Comparison of ENCODE assay signal across 13 cellular contexts in the genomic region with DNA sequence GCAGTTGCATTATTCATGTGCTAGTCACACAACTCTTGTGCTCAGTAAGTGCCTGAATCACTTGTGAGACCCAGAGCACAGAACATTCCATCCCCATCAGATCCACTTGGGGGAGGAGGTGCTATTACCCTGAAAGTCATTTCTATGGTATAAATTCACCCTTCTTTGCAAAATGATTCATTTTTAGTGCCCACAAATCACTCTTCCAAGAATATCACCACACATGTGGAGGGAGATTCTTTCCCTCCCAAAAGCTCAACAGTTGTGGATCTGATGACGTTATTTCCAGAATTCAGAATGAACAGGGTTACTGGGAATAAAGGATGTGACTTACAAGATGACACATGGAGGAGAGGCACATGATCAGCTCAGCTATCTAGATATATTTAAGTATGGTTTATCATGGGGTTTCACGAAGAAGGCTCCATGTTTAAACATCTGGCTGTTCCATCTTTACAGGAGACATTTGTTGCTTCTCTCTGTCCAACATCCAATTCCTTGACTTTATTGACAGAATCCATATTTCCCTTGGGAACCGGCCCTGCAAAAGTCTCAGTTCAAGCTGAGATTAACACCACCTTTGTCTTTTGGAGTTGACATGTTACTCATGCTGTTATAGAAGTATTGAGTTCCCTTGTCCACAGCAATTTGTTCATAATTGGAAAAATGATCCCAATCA.
DNase-seq lines count a peak whose midpoint lies in the region; ATAC-seq and TF ChIP-seq lines count a peak whose summit lies in the region.
"Had no signal": no experiment of that assay in that cellular context is flagged by ENCODE, and none has a peak within 500 bp of the region (broad histone marks: within the 10 kb centered on the region; RNA-seq: fewer than 3 reads in every experiment).

No MANE protein-coding gene starts in this region.

- H2BK20ac ChIP-seq in IMR-90 (ENCODE audit: low read depth, low read length): no peak overlapping the region

- H3K4me2 ChIP-seq in IMR-90 (ENCODE audit: low read depth, low read length) (no peak overlapping the region), mesenchymal stem cell (ENCODE audit: low read length, poor library complexity, severe bottlenecking) (no peak overlapping the region)

- in situ Hi-C loops in IMR-90 (cut with MboI; ENCODE audit: low sequenced_read_pairs) (no loop called here), astrocyte of the spinal cord (cut with HindIII; ENCODE audit: low sequenced_read_pairs) (no loop called here)

- no peak overlapping the region for H3K56ac ChIP-seq in IMR-90 (ENCODE audit: extremely low read depth, insufficient read depth, low read length)

- peak overlapping the region; percentile 62; the same call in 1 of the 3 replicates for H2BK15ac ChIP-seq in IMR-90 (ENCODE audit: low read depth, low read length)
- no peak overlapping the region for H2BK15ac ChIP-seq in mesenchymal stem cell (ENCODE audit: low read depth, poor library complexity, severe bottlenecking)

- no peak overlapping the region for H3K4me3 ChIP-seq in IMR-90 (ENCODE audit: insufficient read depth, low read depth, low read length)
- no peak overlapping the region for H3K4me3 ChIP-seq in astrocyte of the spinal cord (ENCODE audit: low read depth, low read length)
- H3K4me3 ChIP-seq in mesenchymal stem cell (ENCODE audit: insufficient read depth in 1 of 2, low read depth in 1 of 2, low read length in 2 of 2): no peak overlapping the region
- H3K4me3 ChIP-seq: left ventricle myocardium inferior had no signal

- POLR2A ChIA-PET in IMR-90 (lab: Charles Lee; ENCODE audit: unreplicated experiment): interaction anchor here (0.8 kb wide), 1 partner anchor 140 kb away, joined by 3 read pairs; no protein-coding TSS in a partner anchor

- H3K27me3 ChIP-seq in IMR-90 (ENCODE audit: control insufficient read depth, insufficient read depth, low read length) (no peaks in the 10 kb centered on the region), mesenchymal stem cell (ENCODE audit: control insufficient read depth in 1 of 2, insufficient read depth in 1 of 2, low read length in 2 of 2) (peaks cover 0 to 43% of the 10 kb centered on the region in 2 experiments)

- H4K20me1 ChIP-seq in IMR-90 (ENCODE audit: insufficient read depth, low read length): no peaks in the 10 kb centered on the region

- no peak for DNase-seq in activated CD4-positive, CD25-positive, alpha-beta regulatory T cell treated with anti-CD3 and anti-CD28 coated beads, Interleukin-2, amount 50 U/mL, for 72 hours
- DNase-seq in IMR-90 (peak; percentile 89), astrocyte of the spinal cord (ENCODE audit: low read depth, low spot score) (peak; percentile 83), mesenchymal stem cell (peak; percentile 67), globus pallidus (ENCODE audit: low spot score) (no peak)
- DNase-seq: 8988T; activated CD4-positive, alpha-beta T cell treated with anti-CD3 and anti-CD28 coated beads for 1 hour; left ventricle myocardium inferior; SIG-M5; stimulated activated CD4-positive, alpha-beta T cell treated with anti-CD3 and anti-CD28 coated beads, Interleukin-2, amount 100 ng/mL, for 24 hours had no signal

- H3K9me1 ChIP-seq in IMR-90 (ENCODE audit: insufficient read depth, low read length): peaks cover 4% of the 10 kb centered on the region

- H3K18ac ChIP-seq in IMR-90 (ENCODE audit: low read depth, low read length) (peak overlapping the region; percentile 31; the same call in 1 of the 2 replicates), mesenchymal stem cell (ENCODE audit: low read depth in 1 of 2, low read length in 2 of 2) (no peak overlapping the region)

- TF ChIP-seq RAD21 in IMR-90 (IDR thresholded peaks at IDR 0.05; ENCODE audit: low read length): no peak

- peak overlapping the region; percentile 67 for H2BK120ac ChIP-seq in IMR-90 (ENCODE audit: low read depth, low read length)
- no peak overlapping the region for H2BK120ac ChIP-seq in mesenchymal stem cell (ENCODE audit: low read depth, low read length)

- H2AK9ac ChIP-seq in IMR-90 (replicated peaks; ENCODE audit: low read depth, low read length, poor library complexity): no peak overlapping the region

- H3K36me3 ChIP-seq in IMR-90 (ENCODE audit: control insufficient read depth, insufficient read depth, low read length) (no peaks in the 10 kb centered on the region), mesenchymal stem cell (ENCODE audit: control insufficient read depth in 1 of 2, insufficient read depth in 2 of 2, low read depth in 1 of 2, low read length in 2 of 2) (no peaks in the 10 kb centered on the region)
- H3K36me3 ChIP-seq: left ventricle myocardium inferior had no signal

- dilution Hi-C loops in IMR-90 (cut with HindIII; ENCODE audit: low sequenced_read_pairs, unreplicated experiment): no loop called here

- H3K9ac ChIP-seq in IMR-90 (ENCODE audit: low read depth, low read length) (no peak overlapping the region), mesenchymal stem cell (ENCODE audit: low read length) (peak overlapping the region; percentile 74)

- no CpG with 5 or more reads among the region's 3 CpGs for WGBS in IMR-90 (ENCODE audit: extremely low coverage in 2 of 2, insufficient read length in 1 of 2), 2 experiments
- 81% methylated on average over 2 of the region's 3 CpGs for WGBS in mesenchymal stem cell

- TF ChIP-seq POLR2A in IMR-90 (IDR thresholded peaks at IDR 0.05; ENCODE audit: low read depth, low read length): no peak

- H2BK12ac ChIP-seq in mesenchymal stem cell (ENCODE audit: low read length in 2 of 2): no peak overlapping the region

- H4K8ac ChIP-seq in IMR-90 (ENCODE audit: low read depth in 2 of 2, low read length in 2 of 2): no peak overlapping the region
- H4K8ac ChIP-seq in mesenchymal stem cell (ENCODE audit: low read length): no peak overlapping the region

- H3K23ac ChIP-seq in IMR-90 (ENCODE audit: low read depth, low read length) (no peak overlapping the region), mesenchymal stem cell (ENCODE audit: low read length in 2 of 2) (no peak overlapping the region)

- H3K4me1 ChIP-seq in IMR-90 (ENCODE audit: control insufficient read depth, insufficient read depth, low read length) (no peaks in the 10 kb centered on the region), mesenchymal stem cell (ENCODE audit: control insufficient read depth, insufficient read depth, low read depth, low read length) (no peaks in the 10 kb centered on the region)
- H3K4me1 ChIP-seq: left ventricle myocardium inferior had no signal

- H3K4ac ChIP-seq in IMR-90 (ENCODE audit: low read depth, low read length) (no peak overlapping the region), mesenchymal stem cell (ENCODE audit: low read depth in 1 of 2, low read length in 2 of 2) (no peak overlapping the region)

- 0 out of 2 replicates have a peak overlapping the region, but pooled peaks have one; percentile 50 for H3K14ac ChIP-seq in IMR-90 (replicated peaks; ENCODE audit: low read depth, low read length)
- no peak overlapping the region for H3K14ac ChIP-seq in mesenchymal stem cell (ENCODE audit: low read length in 2 of 2)

- no peak for TF ChIP-seq CTCF in IMR-90 (conservative IDR thresholded peaks at IDR 0.05; ENCODE audit: low read depth, low read length)
- no peak for TF ChIP-seq CTCF in astrocyte of the spinal cord (IDR thresholded peaks at IDR 0.05; ENCODE audit: low read depth, low read length)

- H4K91ac ChIP-seq in IMR-90 (ENCODE audit: insufficient read depth, low read depth, low read length) (no peak overlapping the region), mesenchymal stem cell (ENCODE audit: low read length) (no peak overlapping the region)

- H2AK5ac ChIP-seq in IMR-90 (ENCODE audit: low read depth, low read length) (no peak overlapping the region), mesenchymal stem cell (ENCODE audit: low read length, severe bottlenecking) (no peak overlapping the region)

- H4K5ac ChIP-seq in IMR-90 (ENCODE audit: low read depth, low read length): no peak overlapping the region

- H2AFZ ChIP-seq in IMR-90 (replicated peaks; ENCODE audit: low read length, poor library complexity) (no peak overlapping the region), mesenchymal stem cell (ENCODE audit: low read depth, low read length) (no peak overlapping the region)

- no peaks in the 10 kb centered on the region for H3K79me1 ChIP-seq in IMR-90 (ENCODE audit: low read depth in 1 of 2, low read length in 2 of 2)
- H3K79me1 ChIP-seq in mesenchymal stem cell (replicated peaks; ENCODE audit: low read length, poor library complexity, severe bottlenecking): no peaks in the 10 kb centered on the region

- H3K9me3 ChIP-seq in IMR-90 (ENCODE audit: control insufficient read depth, insufficient read depth, low read length) (no peaks in the 10 kb centered on the region), mesenchymal stem cell (ENCODE audit: control insufficient read depth, low read length) (no peaks in the 10 kb centered on the region)
- H3K9me3 ChIP-seq: left ventricle myocardium inferior had no signal

- peak; percentile 90 for ATAC-seq in activated CD4-positive, CD25-positive, alpha-beta regulatory T cell treated with anti-CD3 and anti-CD28 coated beads, Interleukin-2, amount 50 U/mL, for 24 hours
- ATAC-seq in IMR-90 (ENCODE audit: low read depth): peak; percentile 66
- no peak for ATAC-seq in GM19463 (IDR thresholded peaks at IDR 0.05; ENCODE audit: unreplicated experiment)
- no peak for ATAC-seq in HG02642 (IDR thresholded peaks at IDR 0.05; ENCODE audit: poor library complexity, unreplicated experiment)

- no peak overlapping the region for H3K27ac ChIP-seq in IMR-90 (ENCODE audit: insufficient read depth, low read length)
- H3K27ac ChIP-seq in mesenchymal stem cell (ENCODE audit: low read length, poor library complexity, severe bottlenecking): no peak overlapping the region
- H3K27ac ChIP-seq: left ventricle myocardium inferior had no signal

- intact Hi-C loops in IMR-90 (cut with micrococcal nuclease): no loop called here

- BruUV-seq in IMR-90 (replicated peaks; lab: Mats Ljungman, UMichigan): no TSS peak

- H2BK5ac ChIP-seq in IMR-90 (ENCODE audit: low read depth, low read length, poor library complexity, severe bottlenecking): peak overlapping the region; percentile 67
- H2BK5ac ChIP-seq in mesenchymal stem cell (ENCODE audit: low read depth, low read length, poor library complexity, severe bottlenecking): no peak overlapping the region

- CTCF ChIA-PET in IMR-90 (lab: Yijun Ruan, JAX): no interaction called here

TF ChIP-seq in IMR-90, 13 proteins besides CTCF, POLR2A, EP300 and RAD21:
- no peak for TF ChIP-seq SMC3 (IDR thresholded peaks at IDR 0.05; ENCODE audit: low read depth, low read length)
- TF ChIP-seq, protein P1, sequence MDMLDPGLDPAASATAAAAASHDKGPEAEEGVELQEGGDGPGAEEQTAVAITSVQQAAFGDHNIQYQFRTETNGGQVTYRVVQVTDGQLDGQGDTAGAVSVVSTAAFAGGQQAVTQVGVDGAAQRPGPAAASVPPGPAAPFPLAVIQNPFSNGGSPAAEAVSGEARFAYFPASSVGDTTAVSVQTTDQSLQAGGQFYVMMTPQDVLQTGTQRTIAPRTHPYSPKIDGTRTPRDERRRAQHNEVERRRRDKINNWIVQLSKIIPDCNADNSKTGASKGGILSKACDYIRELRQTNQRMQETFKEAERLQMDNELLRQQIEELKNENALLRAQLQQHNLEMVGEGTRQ (IDR thresholded peaks at IDR 0.05; ENCODE audit: low read depth, low read length): peak; percentile 27; the same call in 1 of the 2 replicates

Comparison
In these comparisons a context has a peak if more than half of its experiments do, and no peak if none do; other contexts are left out.
1. ATAC-seq: peak in activated CD4-positive, CD25-positive, alpha-beta regulatory T cell treated with anti-CD3 and anti-CD28 coated beads, Interleukin-2, amount 50 U/mL, for 24 hours (2 of 2) and IMR-90 (single experiment); none in GM19463 (single experiment) and HG02642 (single experiment).
2. DNase-seq: peak in IMR-90 (single experiment), astrocyte of the spinal cord (single experiment) and mesenchymal stem cell (single experiment); none in activated CD4-positive, CD25-positive, alpha-beta regulatory T cell treated with anti-CD3 and anti-CD28 coated beads, Interleukin-2, amount 50 U/mL, for 72 hours (single experiment) and globus pallidus (single experiment).